Comparison of ENCODE assay signal across 9 cellular contexts in the genomic region with DNA sequence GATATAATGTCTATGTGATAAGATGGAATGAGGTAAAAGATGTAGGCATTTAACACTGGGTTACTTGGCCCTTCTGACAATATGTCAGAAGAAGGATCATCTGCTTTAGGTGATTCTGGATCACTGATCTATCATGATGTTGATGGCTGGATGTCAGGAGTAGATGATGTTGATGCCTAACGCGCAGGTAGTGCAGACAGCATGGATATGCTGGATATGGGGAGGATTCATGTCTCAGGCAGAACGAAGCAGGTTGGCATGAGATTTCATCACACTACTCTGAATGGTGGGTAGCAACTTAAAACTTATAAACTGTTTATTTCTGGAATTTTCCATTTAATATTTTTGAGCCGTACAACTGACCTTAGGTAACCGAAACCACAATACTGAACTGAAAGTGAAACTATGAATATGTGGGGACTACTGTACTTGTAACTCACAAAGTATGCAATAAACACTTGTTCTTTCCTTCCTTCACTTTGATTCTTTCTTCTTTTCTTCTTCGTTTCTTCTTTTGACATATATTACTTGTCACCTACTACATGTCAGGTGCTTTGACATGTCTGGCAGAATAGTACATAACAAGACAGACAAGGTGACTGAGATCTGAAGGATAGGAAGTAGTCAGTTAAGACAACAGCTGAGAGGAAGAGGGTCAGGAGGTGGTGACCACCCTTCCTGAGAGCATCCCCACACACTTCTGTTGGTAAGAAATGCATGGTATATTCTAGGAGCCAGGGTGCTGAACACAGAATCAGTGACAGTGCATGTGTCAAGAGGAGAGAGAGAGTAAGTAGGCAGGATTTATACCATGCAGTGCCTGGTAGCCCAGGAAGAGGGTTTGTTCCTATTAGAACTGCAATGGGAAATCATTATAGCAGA.
DNase-seq lines count a peak whose midpoint lies in the region; ATAC-seq and TF ChIP-seq lines count a peak whose summit lies in the region.
"Had no signal": no experiment of that assay in that cellular context is flagged by ENCODE, and none has a peak within 500 bp of the region (broad histone marks: within the 10 kb centered on the region; RNA-seq: fewer than 3 reads in every experiment).

No MANE protein-coding gene starts in this region.

- H3K4me2 ChIP-seq in BLaER1 (peak overlapping the region; percentile 58), KMS-11 (peak overlapping the region; percentile 50)

- no peaks in the 10 kb centered on the region for H3K27me3 ChIP-seq in BLaER1
- H3K27me3 ChIP-seq in KMS-11 (ENCODE audit: insufficient read depth, low read depth), result no peaks in the 10 kb centered on the region

- peak; percentile 79 for ATAC-seq in GM19397 (IDR thresholded peaks at IDR 0.05; ENCODE audit: unreplicated experiment)
- no peak for ATAC-seq in GM21619 (IDR thresholded peaks at IDR 0.05; ENCODE audit: unreplicated experiment)

- H3K79me2 ChIP-seq in KMS-11 (ENCODE audit: insufficient read depth, low read depth), result no peaks in the 10 kb centered on the region

- H3K9ac ChIP-seq in BLaER1 (no peak overlapping the region), KMS-11 (no peak overlapping the region)

- peak overlapping the region; percentile 77 for H2AFZ ChIP-seq in KMS-11 (ENCODE audit: low read depth)

- no peaks in the 10 kb centered on the region for H4K20me1 ChIP-seq in BLaER1
- no peaks in the 10 kb centered on the region for H4K20me1 ChIP-seq in KMS-11 (ENCODE audit: insufficient read depth)

- DNase-seq in fibroblast of mammary gland (ENCODE audit: low read depth) (peak; percentile 16), GM19238 (ENCODE audit: insufficient read length, low spot score) (no peak), NCI-H146 treated with DMSO at 0.1 percent for 48 hours (lab: John Stamatoyannopoulos, UW; ENCODE audit: unreplicated experiment) (no peak)
- no peak for DNase-seq in activated CD4-positive, alpha-beta T cell treated with anti-CD3 and anti-CD28 coated beads, Interleukin-2, amount 50 U/mL, for 48 hours
- DNase-seq: NCI-H1436 had no signal

- H3K4me3 ChIP-seq in BLaER1 (no peak overlapping the region), KMS-11 (IDR thresholded peaks at IDR 0.05; ENCODE audit: insufficient read depth, low read depth, low read length) (no peak overlapping the region), fibroblast of mammary gland (ENCODE audit: control insufficient read depth, low read depth, low read length) (no peak overlapping the region)

- no peaks in the 10 kb centered on the region for H3K9me3 ChIP-seq in BLaER1

- no peak for TF ChIP-seq CTCF in KMS-11 (conservative IDR thresholded peaks at IDR 0.05; ENCODE audit: low read depth, low read length)
- no peak for TF ChIP-seq CTCF in fibroblast of mammary gland (conservative IDR thresholded peaks at IDR 0.05; ENCODE audit: control insufficient read depth, insufficient read depth, low read depth, low read length)

- H3K36me3 ChIP-seq in BLaER1 (no peaks in the 10 kb centered on the region), KMS-11 (ENCODE audit: insufficient read depth) (no peaks in the 10 kb centered on the region)

- H3K4me1 ChIP-seq in BLaER1, result peaks cover 12% of the 10 kb centered on the region
- H3K4me1 ChIP-seq in KMS-11 (ENCODE audit: low read depth, poor library complexity, severe bottlenecking), result peaks cover 10% of the 10 kb centered on the region

- peak overlapping the region; percentile 35; the same call in 1 of the 2 replicates for H3K27ac ChIP-seq in BLaER1
- H3K27ac ChIP-seq in KMS-11, result 0 out of 2 replicates have a peak overlapping the region, but pooled peaks have one; percentile 4
